ENCODE assay signal across 1 cellular context in the genomic region with DNA sequence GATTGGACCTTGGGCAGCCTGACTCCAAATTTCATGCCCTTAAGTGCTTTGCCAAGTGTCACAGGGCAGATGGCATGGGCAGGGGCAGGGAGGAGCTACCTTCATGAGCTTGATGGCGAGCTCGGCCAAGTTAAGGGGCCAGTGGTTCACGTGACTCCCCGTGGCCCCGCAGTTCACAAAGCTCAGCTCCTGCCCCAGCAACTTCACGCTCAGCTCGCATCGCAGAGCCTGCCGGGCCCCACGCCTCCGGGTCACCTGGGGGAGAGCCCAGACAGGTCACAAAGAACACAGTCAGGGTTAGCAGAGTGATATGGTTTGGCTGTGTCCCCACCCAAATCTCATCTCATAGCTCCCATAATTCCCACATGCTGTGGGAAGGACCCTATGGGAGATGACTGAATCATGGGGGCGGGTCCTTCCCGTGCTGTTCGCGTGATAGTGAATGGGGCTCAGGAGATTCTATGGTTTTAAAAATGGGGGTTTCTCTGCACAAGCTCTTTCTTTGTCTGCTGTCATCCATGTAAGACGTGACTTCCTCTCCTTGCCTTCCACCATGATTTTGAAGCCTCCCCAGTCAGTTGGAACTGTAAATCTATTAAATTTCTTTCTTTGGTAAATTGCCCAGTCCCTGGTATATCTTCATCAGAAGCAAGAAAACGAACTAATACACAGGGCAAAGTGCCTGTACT.
TF ChIP-seq lines count a peak whose summit lies in the region.

No MANE protein-coding gene starts in this region.

TF ChIP-seq in H1, 55 proteins besides CTCF, POLR2A, EP300 and RAD21:
- no peak for TF ChIP-seq NANOG (IDR thresholded peaks at IDR 0.05; ENCODE audit: insufficient read depth, low read depth, low read length, poor library complexity, severe bottlenecking)
- TF ChIP-seq SIN3A (conservative IDR thresholded peaks at IDR 0.05 in 1 of 2, IDR thresholded peaks at IDR 0.05 in 1 of 2; ENCODE audit: low read depth in 1 of 2, low read length in 2 of 2), result no peak
- TF ChIP-seq ASH2L (IDR thresholded peaks at IDR 0.05; ENCODE audit: low read length), result no peak
- TF ChIP-seq TBP (IDR thresholded peaks at IDR 0.05; ENCODE audit: low read depth, low read length), result no peak
- no peak for TF ChIP-seq KDM4A (IDR thresholded peaks at IDR 0.05; ENCODE audit: low read depth, low read length, severe bottlenecking)
- TF ChIP-seq BRCA1 (IDR thresholded peaks at IDR 0.05; ENCODE audit: low read depth, low read length), result no peak
- TF ChIP-seq, protein P1, sequence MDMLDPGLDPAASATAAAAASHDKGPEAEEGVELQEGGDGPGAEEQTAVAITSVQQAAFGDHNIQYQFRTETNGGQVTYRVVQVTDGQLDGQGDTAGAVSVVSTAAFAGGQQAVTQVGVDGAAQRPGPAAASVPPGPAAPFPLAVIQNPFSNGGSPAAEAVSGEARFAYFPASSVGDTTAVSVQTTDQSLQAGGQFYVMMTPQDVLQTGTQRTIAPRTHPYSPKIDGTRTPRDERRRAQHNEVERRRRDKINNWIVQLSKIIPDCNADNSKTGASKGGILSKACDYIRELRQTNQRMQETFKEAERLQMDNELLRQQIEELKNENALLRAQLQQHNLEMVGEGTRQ (IDR thresholded peaks at IDR 0.05; ENCODE audit: low read length), result no peak
- TF ChIP-seq CHD2 (IDR thresholded peaks at IDR 0.05; ENCODE audit: low read length), result no peak
- TF ChIP-seq PHF8 (conservative IDR thresholded peaks at IDR 0.05; ENCODE audit: low read depth, low read length), result no peak
- no peak for TF ChIP-seq HDAC2 (IDR thresholded peaks at IDR 0.05; ENCODE audit: borderline replicate concordance in 1 of 2, low read depth in 2 of 2, low read length in 2 of 2)
- TF ChIP-seq, protein P2, sequence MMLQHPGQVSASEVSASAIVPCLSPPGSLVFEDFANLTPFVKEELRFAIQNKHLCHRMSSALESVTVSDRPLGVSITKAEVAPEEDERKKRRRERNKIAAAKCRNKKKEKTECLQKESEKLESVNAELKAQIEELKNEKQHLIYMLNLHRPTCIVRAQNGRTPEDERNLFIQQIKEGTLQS (IDR thresholded peaks at IDR 0.05; ENCODE audit: insufficient read depth, low read depth, low read length), result no peak
- TF ChIP-seq, protein P3, sequence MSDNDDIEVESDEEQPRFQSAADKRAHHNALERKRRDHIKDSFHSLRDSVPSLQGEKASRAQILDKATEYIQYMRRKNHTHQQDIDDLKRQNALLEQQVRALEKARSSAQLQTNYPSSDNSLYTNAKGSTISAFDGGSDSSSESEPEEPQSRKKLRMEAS (IDR thresholded peaks at IDR 0.05), result no peak
- TF ChIP-seq POLR2AphosphoS5 (IDR thresholded peaks at IDR 0.05; ENCODE audit: low read depth, low read length), result no peak
- no peak for TF ChIP-seq JUND (IDR thresholded peaks at IDR 0.05; ENCODE audit: low read length)
- no peak for TF ChIP-seq POU5F1 (IDR thresholded peaks at IDR 0.05; ENCODE audit: low read depth, low read length)
TF ChIP-seq in H1: peak in this region for 0.
